ENCODE assay signal across 19 cellular contexts in genomic region chr17:40253565-40253964, GRCh38.
"Had no signal": no experiment of that assay in that cellular context is flagged by ENCODE, and none has a peak within 500 bp of the region (broad histone marks: within the 10 kb centered on the region; RNA-seq: fewer than 3 reads in every experiment).

No MANE protein-coding gene starts in this region.

- H3K27ac Mint-ChIP-seq: activated CD8-positive, alpha-beta T cell treated with anti-CD3 and anti-CD28 coated beads, Interleukin-2, amount 10 ng/mL, durations not matched to agents 7 days and 5 days; activated T-helper 1 cell treated with anti-CD3 and anti-CD28 coated beads, Interleukin-12 subunit alpha, Interleukin-12 subunit beta, Interleukin-2, Interleukin-4 antibody, amounts not matched to agents 30 ng/mL and 10 ng/mL and 1 ng/mL, durations not matched to agents 14 hours and 24 hours and 36 hours; stimulated activated naive B cell treated with anti-CD40 and anti-IgM and Interleukin-4, amounts not matched to agents 10 μg/mL and 1 μg/mL and 100 μg/mL, for 72 hours; type B pancreatic cell had no signal

- H3K4me1 ChIP-seq: parathyroid adenoma had no signal

- H3K4me3 Mint-ChIP-seq: activated CD8-positive, alpha-beta T cell treated with anti-CD3 and anti-CD28 coated beads, Interleukin-2, amount 10 ng/mL, durations not matched to agents 7 days and 5 days; activated T-helper 1 cell treated with anti-CD3 and anti-CD28 coated beads, Interleukin-12 subunit alpha, Interleukin-12 subunit beta, Interleukin-2, Interleukin-4 antibody, amounts not matched to agents 30 ng/mL and 10 ng/mL and 1 ng/mL, durations not matched to agents 14 hours and 24 hours and 36 hours; neural crest cell; stimulated activated naive B cell treated with anti-CD40 and anti-IgM and Interleukin-4, amounts not matched to agents 10 μg/mL and 1 μg/mL and 100 μg/mL, for 72 hours; type B pancreatic cell had no signal

- H3K9me3 ChIP-seq: suprapubic skin had no signal

- H3K27ac ChIP-seq: coronary artery, epithelial cell of prostate, parathyroid adenoma, suprapubic skin, WERI-Rb-1 had no signal

- H3K27me3 ChIP-seq: suprapubic skin had no signal

- H3K4me3 ChIP-seq: coronary artery, skin epidermis, suprapubic skin had no signal

- H3K27me3 Mint-ChIP-seq: stimulated activated naive B cell treated with anti-CD40 and anti-IgM and Interleukin-4, amounts not matched to agents 10 μg/mL and 1 μg/mL and 100 μg/mL, for 72 hours; type B pancreatic cell had no signal

- H3K9me3 Mint-ChIP-seq: activated T-helper 1 cell treated with anti-CD3 and anti-CD28 coated beads, Interleukin-12 subunit alpha, Interleukin-12 subunit beta, Interleukin-2, Interleukin-4 antibody, amounts not matched to agents 30 ng/mL and 10 ng/mL and 1 ng/mL, durations not matched to agents 14 hours and 24 hours and 36 hours; neural crest cell; stimulated activated naive B cell treated with anti-CD40 and anti-IgM and Interleukin-4, amounts not matched to agents 10 μg/mL and 1 μg/mL and 100 μg/mL, for 72 hours; type B pancreatic cell had no signal

- DNase-seq: activated CD4-positive, alpha-beta T cell treated with anti-CD3 and anti-CD28 coated beads for 4 hours; activated CD8-positive, alpha-beta T cell treated with anti-CD3 and anti-CD28 coated beads, Interleukin-2, amount 10 ng/mL, durations not matched to agents 7 days and 5 days; activated naive CD4-positive, alpha-beta T cell; caudate nucleus; effector CD8-positive, alpha-beta T cell; hippocampal formation; kidney glomerular epithelial cell; mesendoderm; stimulated activated naive B cell treated with anti-CD40 and anti-IgM and Interleukin-4, amounts not matched to agents 10 μg/mL and 1 μg/mL and 100 μg/mL, for 72 hours; T-helper 1 cell; WERI-Rb-1 had no signal
